In the genomic region with DNA sequence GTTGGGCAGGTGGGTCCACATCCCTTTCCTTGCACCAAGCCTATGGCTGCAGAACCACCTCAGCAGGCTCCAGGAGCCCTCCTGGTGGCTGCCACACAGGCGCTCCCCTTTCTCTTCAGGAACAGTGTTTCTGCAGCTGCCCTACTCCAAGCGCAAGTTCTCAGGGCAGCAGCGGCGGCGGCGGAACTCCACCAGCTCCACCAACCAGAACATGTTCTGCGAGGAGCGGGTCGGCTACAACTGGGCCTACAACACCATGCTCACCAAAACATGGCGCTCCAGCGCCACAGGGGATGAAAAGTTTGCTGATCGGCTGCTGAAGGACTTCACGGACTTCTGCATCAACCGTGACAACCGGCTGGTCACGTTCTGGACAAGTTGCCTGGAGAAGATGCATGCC, we compare ENCODE assay signal across 11 cellular contexts.
"Had no signal": no experiment of that assay in that cellular context is flagged by ENCODE, and none has a peak within 500 bp of the region (broad histone marks: within the 10 kb centered on the region; RNA-seq: fewer than 3 reads in every experiment).

No MANE protein-coding gene starts in this region.

- H3K9ac ChIP-seq: GM23248 had no signal

- H3K4me1 ChIP-seq: HAP-1 had no signal

- ATAC-seq: GM23338, HCT116 had no signal

- H3K9me3 Mint-ChIP-seq: GM23338, H9, HFFc6 had no signal

- H3K4me3 Mint-ChIP-seq: GM23338, H9, HFFc6 had no signal

- FAIRE-seq: H1, H54 had no signal

- H3K9me3 ChIP-seq: HAP-1 had no signal

- H3K27ac Mint-ChIP-seq: GM23338, HFFc6 had no signal

- H3K4me3 ChIP-seq: GM23248, GM23338, HAP-1 had no signal

- DNase-seq: GM23248, GOT3, H7, H9, HCEC 1CT, HFFc6 had no signal

- H3K27ac ChIP-seq: GM23248 had no signal

- H3K4me1 Mint-ChIP-seq: GM23338, H9 had no signal
